Comparison of ENCODE assay signal across 17 cellular contexts in genomic region chr1:17607644-17608581, GRCh38.
DNase-seq lines count a peak whose midpoint lies in the region; ATAC-seq, FAIRE-seq and TF ChIP-seq lines count a peak whose summit lies in the region.
"Had no signal": no experiment of that assay in that cellular context is flagged by ENCODE, and none has a peak within 500 bp of the region (broad histone marks: within the 10 kb centered on the region; RNA-seq: fewer than 3 reads in every experiment).

No MANE protein-coding gene starts in this region.

- no peaks in the 10 kb centered on the region for H3K27me3 ChIP-seq in BLaER1 treated with 17β-estradiol and CSF1 and Interleukin-3, amounts not matched to agents 10 nM and 100 nM
- H3K27me3 ChIP-seq in Panc1 (ENCODE audit: control insufficient read depth, insufficient read depth, low read length) (no peaks in the 10 kb centered on the region), H1 (replicated peaks in 1 of 4; ENCODE audit: control insufficient read depth in 3 of 4, extremely low read depth in 1 of 4, insufficient read depth in 3 of 4, low read length in 3 of 4) (no peaks in the 10 kb centered on the region), neural progenitor cell (no peaks in the 10 kb centered on the region)
- H3K27me3 ChIP-seq: BLaER1 had no signal

- BruUV-seq in Panc1 (replicated peaks; lab: Mats Ljungman, UMichigan) = no TSS peak

- H2BK12ac ChIP-seq in H1 (ENCODE audit: low read depth, low read length) = no peak overlapping the region

- CTCF ChIA-PET in Panc1 (lab: Charles Lee) (interaction anchor here (0.8 to 3.0 kb wide), 9 partner anchors 20 to 119 kb away, joined by 3 to 26 read pairs (median 7); no protein-coding TSS in a partner anchor), H1 (lab: Charles Lee; ENCODE audit: partially characterized antibody) (interaction anchor here (0.7 to 86.2 kb wide), 35 partner anchors 8 to 204 kb away, joined by 3 to 1640 read pairs (median 8); no protein-coding TSS in a partner anchor)
- CTCF ChIA-PET in activated CD8-positive, alpha-beta memory T cell treated with anti-CD3 and anti-CD28 coated beads, Interleukin-2, amount 10 ng/mL, durations not matched to agents 7 days and 5 days (lab: Charles Lee) = interaction anchor here (0.8 to 2.4 kb wide), 9 partner anchors 10 to 176 kb away, joined by 3 to 40 read pairs (median 5); no protein-coding TSS in a partner anchor

- no peak for TF ChIP-seq EP300 in H1 (IDR thresholded peaks at IDR 0.05; ENCODE audit: borderline replicate concordance in 1 of 2, low read depth in 2 of 2, low read length in 2 of 2)

- peak; percentile 19; the same call in 1 of the 2 replicates for ATAC-seq in Panc1
- no peak for ATAC-seq in activated CD8-positive, alpha-beta memory T cell treated with anti-CD3 and anti-CD28 coated beads, Interleukin-2, amount 10 ng/mL, durations not matched to agents 7 days and 5 days

- H4K5ac ChIP-seq in H1 (ENCODE audit: insufficient read length, low read depth, low read length) = no peak overlapping the region

- no peaks in the 10 kb centered on the region for H3K9me3 Mint-ChIP-seq in neural progenitor cell
- H3K9me3 Mint-ChIP-seq in activated CD8-positive, alpha-beta memory T cell treated with anti-CD3 and anti-CD28 coated beads, Interleukin-2, amount 10 ng/mL, durations not matched to agents 7 days and 5 days (ENCODE audit: low read depth) = no peaks in the 10 kb centered on the region
- H3K9me3 Mint-ChIP-seq: CD4-positive, CD25-positive, alpha-beta regulatory T cell had no signal

- H3K79me1 ChIP-seq in H1 (ENCODE audit: low read depth, low read length) = no peaks in the 10 kb centered on the region; the same call in 1 of the 2 replicates

- TF ChIP-seq CTCF in Panc1 (IDR thresholded peaks at IDR 0.05) = no peak
- TF ChIP-seq CTCF in H1 (IDR thresholded peaks at IDR 0.05; ENCODE audit: control extremely low read depth in 1 of 3, insufficient read depth in 1 of 3, low read depth in 1 of 3, low read length in 3 of 3) = no peak
- TF ChIP-seq CTCF in neural progenitor cell (IDR thresholded peaks at IDR 0.05) = no peak

- H2AFZ ChIP-seq in H1 (ENCODE audit: low read length) (no peak overlapping the region), neural progenitor cell (replicated peaks) (no peak overlapping the region)

- peak overlapping the region in 4 of 11 experiments; percentile 24 to 51 (median 48); a peak in 5 of 22 replicates for H3K4me2 ChIP-seq in BLaER1 treated with 17β-estradiol and CSF1 and Interleukin-3, amounts not matched to agents 10 nM and 100 nM
- H3K4me2 ChIP-seq in H1 (ENCODE audit: insufficient read depth in 1 of 2, low read depth in 2 of 2, low read length in 2 of 2) (no peak overlapping the region), neural progenitor cell (no peak overlapping the region)
- H3K4me2 ChIP-seq: BLaER1 had no signal

- no peak overlapping the region for H3K27ac Mint-ChIP-seq in neural progenitor cell
- no peak overlapping the region for H3K27ac Mint-ChIP-seq in activated CD8-positive, alpha-beta memory T cell treated with anti-CD3 and anti-CD28 coated beads, Interleukin-2, amount 10 ng/mL, durations not matched to agents 7 days and 5 days
- H3K27ac Mint-ChIP-seq: CD4-positive, CD25-positive, alpha-beta regulatory T cell had no signal

- H3K27me3 Mint-ChIP-seq in neural progenitor cell (ENCODE audit: insufficient read depth, low read depth) = peaks cover 2% of the 10 kb centered on the region
- peaks cover 3% of the 10 kb centered on the region for H3K27me3 Mint-ChIP-seq in activated CD8-positive, alpha-beta memory T cell treated with anti-CD3 and anti-CD28 coated beads, Interleukin-2, amount 10 ng/mL, durations not matched to agents 7 days and 5 days
- H3K27me3 Mint-ChIP-seq: CD4-positive, CD25-positive, alpha-beta regulatory T cell had no signal

- no peak overlapping the region for H2AK5ac ChIP-seq in H1 (ENCODE audit: low read depth, low read length)

- H3K23ac ChIP-seq in H1 (ENCODE audit: insufficient read length) = no peak overlapping the region

- H3K4me1 Mint-ChIP-seq in neural progenitor cell = no peaks in the 10 kb centered on the region
- no peaks in the 10 kb centered on the region for H3K4me1 Mint-ChIP-seq in activated CD8-positive, alpha-beta memory T cell treated with anti-CD3 and anti-CD28 coated beads, Interleukin-2, amount 10 ng/mL, durations not matched to agents 7 days and 5 days
- H3K4me1 Mint-ChIP-seq: CD4-positive, CD25-positive, alpha-beta regulatory T cell had no signal

- peaks cover 6% of the 10 kb centered on the region for H3K36me3 Mint-ChIP-seq in neural progenitor cell
- no peaks in the 10 kb centered on the region for H3K36me3 Mint-ChIP-seq in activated CD8-positive, alpha-beta memory T cell treated with anti-CD3 and anti-CD28 coated beads, Interleukin-2, amount 10 ng/mL, durations not matched to agents 7 days and 5 days
- H3K36me3 Mint-ChIP-seq: CD4-positive, CD25-positive, alpha-beta regulatory T cell had no signal

- no peak overlapping the region for H3K18ac ChIP-seq in H1 (ENCODE audit: extremely low read depth, low read length)

- H3K9me3 ChIP-seq in BLaER1 treated with 17β-estradiol and CSF1 and Interleukin-3, amounts not matched to agents 10 nM and 100 nM (replicated peaks in 1 of 11) = no peaks in the 10 kb centered on the region
- H3K9me3 ChIP-seq in Panc1 (ENCODE audit: control insufficient read depth, insufficient read depth, low read depth, low read length) = no peaks in the 10 kb centered on the region
- H3K9me3 ChIP-seq in H1 (ENCODE audit: insufficient read depth in 2 of 2, low read depth in 1 of 2, low read length in 1 of 2) = no peaks in the 10 kb centered on the region
- no peaks in the 10 kb centered on the region for H3K9me3 ChIP-seq in neural progenitor cell (ENCODE audit: low read depth)
- H3K9me3 ChIP-seq: BLaER1 had no signal

- no peak for TF ChIP-seq RAD21 in H1 (IDR thresholded peaks at IDR 0.05 in 1 of 2, conservative IDR thresholded peaks at IDR 0.05 in 1 of 2; ENCODE audit: low read depth in 2 of 2, low read length in 2 of 2)

- peak overlapping the region in 9 of 11 experiments; percentile 5 to 59 (median 47); a peak in 16 of 22 replicates for H3K27ac ChIP-seq in BLaER1 treated with 17β-estradiol and CSF1 and Interleukin-3, amounts not matched to agents 10 nM and 100 nM
- H3K27ac ChIP-seq in Panc1 (ENCODE audit: low read length) (no peak overlapping the region), H1 (ENCODE audit: low read depth, low read length) (no peak overlapping the region; the same call in 1 of the 2 replicates), neural progenitor cell (no peak overlapping the region)
- H3K27ac ChIP-seq: BLaER1 had no signal

- no peak overlapping the region for H2BK20ac ChIP-seq in H1 (ENCODE audit: low read length)

- peak overlapping the region; percentile 76 for H4K8ac ChIP-seq in H1 (ENCODE audit: extremely low read depth, insufficient read depth, low read length)

- no peak for FAIRE-seq in H1 (lab: Jason Lieb, UNC)
- FAIRE-seq: GM18507 had no signal

- 95% methylated on average over 29 of the region's 34 CpGs; no CpG with 5 or more reads in 1 of the 2 experiments for WGBS in H1 (ENCODE audit: extremely low coverage in 1 of 2, insufficient coverage in 1 of 2, insufficient read length in 1 of 2, insufficient replicate concordance in 2 of 2, low coverage in 1 of 2, low lambda C conversion rate in 2 of 2, missing lambda C conversion rate in 1 of 2), 2 experiments

- H3K9ac ChIP-seq in BLaER1 treated with 17β-estradiol and CSF1 and Interleukin-3, amounts not matched to agents 10 nM and 100 nM = peak overlapping the region in 7 of 11 experiments; percentile 2 to 44 (median 27); a peak in 7 of 22 replicates
- H3K9ac ChIP-seq in H1 (replicated peaks in 1 of 4; ENCODE audit: extremely low read depth in 1 of 4, low read depth in 3 of 4, low read length in 3 of 4) = no peak overlapping the region
- peak overlapping the region; percentile 8 for H3K9ac ChIP-seq in neural progenitor cell
- H3K9ac ChIP-seq: BLaER1 had no signal

- intact Hi-C loops in Panc1 (cut with micrococcal nuclease; ENCODE audit: unreplicated experiment) = loop anchor here (2.0 kb wide), 1 partner anchor 105 kb away; no protein-coding TSS in a partner anchor

- no peak overlapping the region for H3K56ac ChIP-seq in H1 (replicated peaks; ENCODE audit: insufficient read length, low read depth, low read length)

- H2BK15ac ChIP-seq in H1 (ENCODE audit: low read length) = no peak overlapping the region

- H2BK5ac ChIP-seq in H1 (ENCODE audit: low read depth, low read length) = peak overlapping the region; percentile 35; the same call in 1 of the 2 replicates

- H3K4me1 ChIP-seq in BLaER1 treated with 17β-estradiol and CSF1 and Interleukin-3, amounts not matched to agents 10 nM and 100 nM = peaks cover 14 to 70% (median 32%) of the 10 kb centered on the region in 10 experiments
- H3K4me1 ChIP-seq in Panc1 (ENCODE audit: control insufficient read depth, insufficient read depth, low read length) = no peaks in the 10 kb centered on the region
- H3K4me1 ChIP-seq in H1 (replicated peaks in 1 of 4; ENCODE audit: control insufficient read depth in 3 of 4, insufficient read depth in 4 of 4, low read length in 3 of 4) = 0 out of 7 replicates have a peak, but pooled peaks cover 0 to 2% (median 0%) of the 10 kb centered on the region in 4 experiments
- H3K4me1 ChIP-seq in neural progenitor cell = no peaks in the 10 kb centered on the region

- no peak for TF ChIP-seq POLR2A in H1 (IDR thresholded peaks at IDR 0.05; ENCODE audit: control extremely low read depth in 1 of 2, low read depth in 2 of 2, low read length in 2 of 2)

- H3K4ac ChIP-seq in H1 (replicated peaks; ENCODE audit: insufficient read length, low read depth, low read length) = no peak overlapping the region

- H3K4me3 Mint-ChIP-seq in neural progenitor cell = no peak overlapping the region
- no peak overlapping the region for H3K4me3 Mint-ChIP-seq in activated CD8-positive, alpha-beta memory T cell treated with anti-CD3 and anti-CD28 coated beads, Interleukin-2, amount 10 ng/mL, durations not matched to agents 7 days and 5 days
- H3K4me3 Mint-ChIP-seq: CD4-positive, CD25-positive, alpha-beta regulatory T cell had no signal

- no peaks in the 10 kb centered on the region for H3K23me2 ChIP-seq in H1 (ENCODE audit: low read depth, low read length)

- H3K4me3 ChIP-seq in BLaER1 treated with 17β-estradiol and CSF1 and Interleukin-3, amounts not matched to agents 10 nM and 100 nM = no peak overlapping the region
- no peak overlapping the region for H3K4me3 ChIP-seq in Panc1 (ENCODE audit: low read depth in 2 of 2, low read length in 2 of 2)
- H3K4me3 ChIP-seq in H1 (ENCODE audit: extremely low read depth in 1 of 4, insufficient read depth in 2 of 4, low read depth in 3 of 4, low read length in 4 of 4) = no peak overlapping the region
- no peak overlapping the region for H3K4me3 ChIP-seq in neural progenitor cell
- H3K4me3 ChIP-seq: BLaER1, GM12878 had no signal

- H3F3A ChIP-seq in neural progenitor cell (ENCODE audit: low read depth) = no peaks in the 10 kb centered on the region

- DNase-seq in Panc1 (ENCODE audit: low read depth, low spot score) (no peak), H1 (ENCODE audit: low read depth in 1 of 2, low spot score in 2 of 2) (no peak), neural progenitor cell (ENCODE audit: low spot score) (no peak), SIG-M5 treated with dmso at 0.1 percent for 504 hours (lab: John Stamatoyannopoulos, UW; ENCODE audit: unreplicated experiment) (no peak), dermis blood vessel endothelial cell (no peak)
- no peak for DNase-seq in activated CD8-positive, alpha-beta memory T cell treated with anti-CD3 and anti-CD28 coated beads, Interleukin-2, amount 10 ng/mL, durations not matched to agents 7 days and 5 days
- no peak for DNase-seq in activated T-cell treated with anti-CD3 and anti-CD28 coated beads, Interleukin-2, amount 50 U/mL, for 1 hour
- DNase-seq: 8988T; AML-193; Calu3; CD4-positive, CD25-positive, alpha-beta regulatory T cell; DMS 273 treated with DMSO at 0.1 percent for 48 hours; H7 had no signal

- no peak overlapping the region for H4K91ac ChIP-seq in H1 (replicated peaks; ENCODE audit: insufficient read length, low read length)

- peaks cover 4 to 68% (median 33%) of the 10 kb centered on the region in 11 experiments; a peak in 18 of 22 replicates for H3K36me3 ChIP-seq in BLaER1 treated with 17β-estradiol and CSF1 and Interleukin-3, amounts not matched to agents 10 nM and 100 nM
- no peaks in the 10 kb centered on the region for H3K36me3 ChIP-seq in Panc1 (ENCODE audit: control insufficient read depth, insufficient read depth, low read length)
- peaks cover 0 to 6% (median 2%) of the 10 kb centered on the region in 4 experiments; a peak in 4 of 8 replicates for H3K36me3 ChIP-seq in H1 (ENCODE audit: control insufficient read depth in 2 of 4, insufficient read depth in 4 of 4, low read length in 3 of 4)
- H3K36me3 ChIP-seq in neural progenitor cell = no peaks in the 10 kb centered on the region

- no peaks in the 10 kb centered on the region for H3K79me2 ChIP-seq in H1 (ENCODE audit: control insufficient read depth in 1 of 2, insufficient read depth in 2 of 2, low read length in 2 of 2)
- H3K79me2 ChIP-seq in neural progenitor cell (ENCODE audit: low read depth) = no peaks in the 10 kb centered on the region

- POLR2A ChIA-PET in Panc1 (lab: Charles Lee) (no interaction called here), H1 (lab: Charles Lee; ENCODE audit: partially characterized antibody) (interaction anchor here (0.9 to 1.4 kb wide), 4 partner anchors 11 to 113 kb away, joined by 3 to 5 read pairs (median 4); no protein-coding TSS in a partner anchor)

- no peak overlapping the region for H3K14ac ChIP-seq in H1 (ENCODE audit: insufficient read length)

- H4K20me1 ChIP-seq in BLaER1 treated with 17β-estradiol and CSF1 and Interleukin-3, amounts not matched to agents 10 nM and 100 nM = peaks cover 0 to under 1% (median 0%) of the 10 kb centered on the region in 11 experiments; a peak in 1 of 22 replicates
- H4K20me1 ChIP-seq in H1 (replicated peaks in 1 of 2; ENCODE audit: control insufficient read depth in 1 of 2, insufficient read depth in 2 of 2, low read length in 2 of 2) (peaks cover 2% of the 10 kb centered on the region in 2 experiments), neural progenitor cell (ENCODE audit: low read depth) (peaks cover 6% of the 10 kb centered on the region)

- in situ Hi-C loops in Panc1 (cut with HindIII; ENCODE audit: low pct_unique_long_range_greater_than_20kb, low sequenced_read_pairs) = no loop called here

- no peak overlapping the region for H2BK120ac ChIP-seq in H1 (replicated peaks; ENCODE audit: low read depth, low read length)

Comparison
In these comparisons a context has a peak if more than half of its experiments do, and no peak if none do; other contexts are left out.
1. H3K27ac ChIP-seq: peak in BLaER1 treated with 17β-estradiol and CSF1 and Interleukin-3, amounts not matched to agents 10 nM and 100 nM (9 of 11); none in Panc1 (single experiment), H1 (single experiment) and neural progenitor cell (single experiment).
2. H3K9ac ChIP-seq: peak in BLaER1 treated with 17β-estradiol and CSF1 and Interleukin-3, amounts not matched to agents 10 nM and 100 nM (7 of 11) and neural progenitor cell (single experiment); none in H1 (0 of 4).